Comparison of ENCODE assay signal across 4 cellular contexts in genomic region chr11:67548112-67548511, GRCh38. TPM values are rescaled to one million over a fixed set of nuclear protein-coding genes. Genes with fewer than 3 reads are reported as not detected.
"Had no signal": no experiment of that assay in that cellular context is flagged by ENCODE, and none has a peak within 500 bp of the region (broad histone marks: within the 10 kb centered on the region; RNA-seq: fewer than 3 reads in every experiment).

No MANE protein-coding gene starts in this region.

RNA-seq across cellular contexts. Expression of gene CABP2, which starts 24.9 kb away (rescaled TPM):
- total RNA-seq: LHCN-M2, M059J, MCF 10A, NCI-H460 had no signal
